ENCODE assay signal across 28 cellular contexts in genomic region chr4:101667348-101667747, GRCh38.
DNase-seq lines count a peak whose midpoint lies in the region; ATAC-seq and TF ChIP-seq lines count a peak whose summit lies in the region.
"Had no signal": no experiment of that assay in that cellular context is flagged by ENCODE, and none has a peak within 500 bp of the region (broad histone marks: within the 10 kb centered on the region; RNA-seq: fewer than 3 reads in every experiment).

No MANE protein-coding gene starts in this region.

- H3K4me1 ChIP-seq in GM23248 (ENCODE audit: insufficient read depth) = no peaks in the 10 kb centered on the region
- H3K4me1 ChIP-seq: breast epithelium, Caco-2, esophagus squamous epithelium had no signal

- TF ChIP-seq CTCF in astrocyte of the cerebellum (IDR thresholded peaks at IDR 0.05; ENCODE audit: low read depth, low read length, missing control alignments) (no peak), fibroblast of villous mesenchyme (IDR thresholded peaks at IDR 0.05; ENCODE audit: insufficient read depth, low read depth, low read length) (no peak)

- no peaks in the 10 kb centered on the region for H3K27me3 ChIP-seq in GM23248 (replicated peaks; ENCODE audit: insufficient read depth)
- H3K27me3 ChIP-seq: breast epithelium, esophagus squamous epithelium had no signal

- no peaks in the 10 kb centered on the region for H3K79me2 ChIP-seq in GM23248 (ENCODE audit: insufficient read depth)

- ATAC-seq in HG02798 (IDR thresholded peaks at IDR 0.05; ENCODE audit: poor library complexity, unreplicated experiment) (no peak), GM18870 (IDR thresholded peaks at IDR 0.05; ENCODE audit: unreplicated experiment) (no peak)
- ATAC-seq: activated CD8-positive, alpha-beta memory T cell treated with anti-CD3 and anti-CD28 coated beads, Interleukin-2, amount 10 ng/mL, durations not matched to agents 7 days and 5 days; activated T-cell treated with anti-CD3 and anti-CD28 coated beads, Interleukin-2, amount 50 U/mL, for 72 hours; natural killer cell treated with Interleukin-12 subunit alpha and Interleukin-12 subunit beta and Interleukin-15 and Interleukin-18, amount 100 ng/mL, for 72 hours had no signal

- no peaks in the 10 kb centered on the region for H3K9me3 ChIP-seq in GM23248 (ENCODE audit: low read depth)
- H3K9me3 ChIP-seq: breast epithelium, Caco-2, esophagus squamous epithelium had no signal

- H3K36me3 ChIP-seq in GM23248 (ENCODE audit: low read depth) = no peaks in the 10 kb centered on the region
- H3K36me3 ChIP-seq: breast epithelium, esophagus squamous epithelium, WERI-Rb-1 had no signal

- 0 out of 2 replicates have a peak, but pooled peaks cover 5% of the 10 kb centered on the region for H3F3A ChIP-seq in GM23248 (ENCODE audit: insufficient read depth)

- H4K20me1 ChIP-seq in GM23248 (ENCODE audit: insufficient read depth) = no peaks in the 10 kb centered on the region

- no peak overlapping the region for H3K4me3 ChIP-seq in GM23248
- H3K4me3 ChIP-seq in astrocyte of the cerebellum (ENCODE audit: low read depth, low read length) = no peak overlapping the region
- no peak overlapping the region for H3K4me3 ChIP-seq in fibroblast of villous mesenchyme (ENCODE audit: low read depth, low read length)
- H3K4me3 ChIP-seq: breast epithelium, coronary artery, esophagus squamous epithelium, lung, PC-9, skin epidermis had no signal

- peak; percentile 29 for DNase-seq in AG08395 (ENCODE audit: low spot score)
- peak; percentile 28 for DNase-seq in GM23248
- DNase-seq in astrocyte of the cerebellum (ENCODE audit: low read depth) = peak; percentile 80
- peak; percentile 7 for DNase-seq in fibroblast of villous mesenchyme (ENCODE audit: low read depth)
- DNase-seq in NCI-H82 (lab: John Stamatoyannopoulos, UW) = no peak
- DNase-seq in activated CD8-positive, alpha-beta memory T cell treated with anti-CD3 and anti-CD28 coated beads for 24 hours = no peak
- DNase-seq: activated CD4-positive, alpha-beta T cell treated with anti-CD3 and anti-CD28 coated beads, Interleukin-2, amount 50 U/mL, for 1 hour; activated CD8-positive, alpha-beta memory T cell treated with anti-CD3 and anti-CD28 coated beads, Interleukin-2, amount 10 ng/mL, durations not matched to agents 7 days and 5 days; activated naive CD4-positive, alpha-beta T cell treated with Interleukin-2 at 50 U/mL for 16 hours; activated T-cell treated with anti-CD3 and anti-CD28 coated beads, Interleukin-2, amount 50 U/mL, for 72 hours; Caco-2; esophagus squamous epithelium; IMR-90; NCI-H1105; NCI-H1930; NCI-H526; PC-9; SHP77 treated with DMSO at 0.1 percent for 48 hours; stimulated activated CD4-positive, alpha-beta T cell treated with anti-CD3 and anti-CD28 coated beads, Interleukin-2, amount 100 ng/mL, for 24 hours; trophoblast cell; WERI-Rb-1 had no signal

- H2AFZ ChIP-seq in GM23248 = no peak overlapping the region
- H2AFZ ChIP-seq: PC-9 had no signal

- in situ Hi-C loops in GM23248 (cut with MboI) (no loop called here), astrocyte of the cerebellum (cut with HindIII; ENCODE audit: low sequenced_read_pairs) (no loop called here)

- H3K9me2 ChIP-seq in GM23248 (ENCODE audit: insufficient read depth) = no peaks in the 10 kb centered on the region

- H3K4me2 ChIP-seq in GM23248 (ENCODE audit: unreplicated experiment) = no peak overlapping the region
- H3K4me2 ChIP-seq: PC-9 had no signal

- no peak overlapping the region for H3K27ac ChIP-seq in GM23248
- H3K27ac ChIP-seq: breast epithelium, coronary artery, esophagus squamous epithelium, PC-9, skin epidermis, WERI-Rb-1 had no signal

- H3K9ac ChIP-seq in GM23248 = no peak overlapping the region

- 39 to 41% methylated on average over 4 of the region's 4 CpGs for WGBS in GM23248 (ENCODE audit: low coverage in 1 of 2, low lambda C conversion rate in 2 of 2, missing lambda C conversion rate in 2 of 2), 2 experiments

Comparison
In these comparisons a context has a peak if more than half of its experiments do, and no peak if none do; other contexts are left out.
1. DNase-seq: peak in AG08395 (single experiment), GM23248 (single experiment), astrocyte of the cerebellum (single experiment) and fibroblast of villous mesenchyme (single experiment); none in NCI-H82 (single experiment) and activated CD8-positive, alpha-beta memory T cell treated with anti-CD3 and anti-CD28 coated beads for 24 hours (single experiment).